In genomic region chr4:89108068-89108467, GRCh38 we compare ENCODE assay signal across 17 cellular contexts. TPM values are rescaled to one million over a fixed set of nuclear protein-coding genes. Genes with fewer than 3 reads are reported as not detected.
DNase-seq lines count a peak whose midpoint lies in the region; ATAC-seq, FAIRE-seq and TF ChIP-seq lines count a peak whose summit lies in the region.
"Had no signal": no experiment of that assay in that cellular context is flagged by ENCODE, and none has a peak within 500 bp of the region (broad histone marks: within the 10 kb centered on the region; RNA-seq: fewer than 3 reads in every experiment).

No MANE protein-coding gene starts in this region.

- 96% methylated on average over 3 of the region's 3 CpGs for WGBS in GM12878 (ENCODE audit: insufficient coverage, insufficient replicate concordance, low lambda C conversion rate, missing lambda C conversion rate)

- SMC1A ChIA-PET in GM12878 (lab: Charles Lee; ENCODE audit: uncharacterized antibody, unreplicated experiment), result interaction anchor here (0.7 to 0.9 kb wide), 2 partner anchors 37 to 53 kb away, joined by 3 to 4 read pairs; no protein-coding TSS in a partner anchor

- H3K4me3 Mint-ChIP-seq in natural killer cell treated with Interleukin-12 subunit alpha and Interleukin-12 subunit beta and Interleukin-15 and Interleukin-18, amount 100 ng/mL, for 72 hours, result peak overlapping the region; percentile 5
- H3K4me3 Mint-ChIP-seq in stimulated activated memory B cell treated with anti-CD40 and anti-IgM and Interleukin-4, amounts not matched to agents 10 μg/mL and 1 μg/mL and 100 μg/mL, for 72 hours, result no peak overlapping the region
- H3K4me3 Mint-ChIP-seq: B cell had no signal

- ATAC-seq in GM12878, result no peak
- ATAC-seq in natural killer cell treated with Interleukin-12 subunit alpha and Interleukin-12 subunit beta and Interleukin-15 and Interleukin-18, amount 100 ng/mL, for 72 hours, result no peak
- no peak for ATAC-seq in HG03280 (IDR thresholded peaks at IDR 0.05; ENCODE audit: unreplicated experiment)
- no peak for ATAC-seq in stimulated activated memory B cell treated with anti-CD40 and anti-IgM and Interleukin-4, amounts not matched to agents 10 μg/mL and 1 μg/mL and 100 μg/mL, for 72 hours

- no TSS peak for BruUV-seq in GM12878 (replicated peaks; lab: Mats Ljungman, UMichigan)

- no peak for TF ChIP-seq POLR2A in GM12878 (IDR thresholded peaks at IDR 0.05; ENCODE audit: low read depth, low read length)

- no peaks in the 10 kb centered on the region for H3K9me3 Mint-ChIP-seq in natural killer cell treated with Interleukin-12 subunit alpha and Interleukin-12 subunit beta and Interleukin-15 and Interleukin-18, amount 100 ng/mL, for 72 hours
- H3K9me3 Mint-ChIP-seq in stimulated activated memory B cell treated with anti-CD40 and anti-IgM and Interleukin-4, amounts not matched to agents 10 μg/mL and 1 μg/mL and 100 μg/mL, for 72 hours, result peaks cover 7% of the 10 kb centered on the region

- TF ChIP-seq RAD21 in GM12878 (IDR thresholded peaks at IDR 0.05; ENCODE audit: insufficient read depth, low read depth, low read length), result no peak

- no peak overlapping the region for H3K4me2 ChIP-seq in GM12878 (ENCODE audit: control insufficient read depth, insufficient read depth)

- H3K27me3 Mint-ChIP-seq in natural killer cell treated with Interleukin-12 subunit alpha and Interleukin-12 subunit beta and Interleukin-15 and Interleukin-18, amount 100 ng/mL, for 72 hours, result peaks cover 23 to 24% of the 10 kb centered on the region in 2 donors
- peaks cover 9% of the 10 kb centered on the region for H3K27me3 Mint-ChIP-seq in stimulated activated memory B cell treated with anti-CD40 and anti-IgM and Interleukin-4, amounts not matched to agents 10 μg/mL and 1 μg/mL and 100 μg/mL, for 72 hours

- intact Hi-C loops in GM12878 (cut with micrococcal nuclease; ENCODE audit: unreplicated experiment), result no loop called here

- H3K4me1 Mint-ChIP-seq in natural killer cell treated with Interleukin-12 subunit alpha and Interleukin-12 subunit beta and Interleukin-15 and Interleukin-18, amount 100 ng/mL, for 72 hours (ENCODE audit: low read depth in 2 of 2), result peaks cover 22 to 27% of the 10 kb centered on the region in 2 donors
- H3K4me1 Mint-ChIP-seq in stimulated activated memory B cell treated with anti-CD40 and anti-IgM and Interleukin-4, amounts not matched to agents 10 μg/mL and 1 μg/mL and 100 μg/mL, for 72 hours, result peaks cover 34% of the 10 kb centered on the region

- peaks cover 9% of the 10 kb centered on the region for H3K36me3 Mint-ChIP-seq in natural killer cell treated with Interleukin-12 subunit alpha and Interleukin-12 subunit beta and Interleukin-15 and Interleukin-18, amount 100 ng/mL, for 72 hours
- H3K36me3 Mint-ChIP-seq in stimulated activated memory B cell treated with anti-CD40 and anti-IgM and Interleukin-4, amounts not matched to agents 10 μg/mL and 1 μg/mL and 100 μg/mL, for 72 hours, result peaks cover 12% of the 10 kb centered on the region

- in situ Hi-C loops in GM12878 (cut with MboI), result no loop called here

- H3K9ac ChIP-seq in GM12878 (ENCODE audit: control insufficient read depth, insufficient read depth, low read length), result no peak overlapping the region
- H3K9ac ChIP-seq: GM23248 had no signal

- DNase-seq in NCI-H82 (lab: John Stamatoyannopoulos, UW), result peak; percentile 3
- no peak for DNase-seq in NCI-H82 treated with DMSO at 0.1 percent for 48 hours (lab: John Stamatoyannopoulos, UW; ENCODE audit: unreplicated experiment)
- peak; percentile 14 for DNase-seq in GM12865 (ENCODE audit: low read depth)
- no peak for DNase-seq in GM12878 (ENCODE audit: low read depth, low spot score)
- no peak for DNase-seq in natural killer cell treated with Interleukin-12 subunit alpha and Interleukin-12 subunit beta and Interleukin-15 and Interleukin-18, amount 100 ng/mL, for 72 hours (ENCODE audit: low spot score)
- DNase-seq in KG1 (lab: John Stamatoyannopoulos, UW), result no peak
- DNase-seq: CD4-positive, alpha-beta memory T cell; GM23248; KBM-7; NCI-H1105; NCI-H187; NCI-H524 treated with DMSO at 0.1 percent for 48 hours had no signal

- no peak for FAIRE-seq in GM12878 (lab: Jason Lieb, UNC)
- FAIRE-seq: GM19239 had no signal

- H3K36me3 ChIP-seq in GM12878 (ENCODE audit: control insufficient read depth in 2 of 2, insufficient read depth in 2 of 2, low read length in 1 of 2), result no peaks in the 10 kb centered on the region

- H3K27me3 ChIP-seq in GM12878 (replicated peaks in 1 of 2; ENCODE audit: control insufficient read depth in 2 of 2, insufficient read depth in 2 of 2, low read length in 1 of 2), result no peaks in the 10 kb centered on the region

- RAD21 ChIA-PET in GM12878 (lab: Charles Lee; ENCODE audit: unreplicated experiment), result no interaction called here

- TF ChIP-seq CTCF in GM12865 (IDR thresholded peaks at IDR 0.05; ENCODE audit: insufficient read depth, low read depth, low read length, missing control alignments), result no peak
- TF ChIP-seq CTCF in GM12878 (IDR thresholded peaks at IDR 0.05 in 2 of 3, conservative IDR thresholded peaks at IDR 0.05 in 1 of 3; ENCODE audit: control insufficient read depth in 2 of 3, extremely low read depth in 1 of 3, insufficient read depth in 1 of 3, low read depth in 3 of 3, low read length in 3 of 3), result no peak

- peaks cover 4% of the 10 kb centered on the region; the same call in 2 of the 3 replicates for H3K9me3 ChIP-seq in GM12878 (replicated peaks; ENCODE audit: control insufficient read depth, insufficient read depth, low read length)

- POLR2A ChIA-PET in GM12878 (lab: Charles Lee), result no interaction called here

- H4K20me1 ChIP-seq in GM12878 (ENCODE audit: control insufficient read depth, insufficient read depth), result no peaks in the 10 kb centered on the region

- no peak for TF ChIP-seq EP300 in GM12878 (IDR thresholded peaks at IDR 0.05; ENCODE audit: borderline replicate concordance in 1 of 2, control insufficient read depth in 1 of 2, low read depth in 2 of 2, low read length in 2 of 2)

- H3K79me2 ChIP-seq in GM12878 (ENCODE audit: control insufficient read depth, insufficient read depth, low read length), result no peaks in the 10 kb centered on the region; the same call in 1 of the 2 replicates

- CTCF ChIA-PET in GM12878 (lab: Yijun Ruan, JAX), result interaction anchor here (0.7 to 1.2 kb wide), 3 partner anchors 53 to 292 kb away, joined by 3 read pairs; no protein-coding TSS in a partner anchor

- H3K27ac ChIP-seq in GM12878 (ENCODE audit: control insufficient read depth, insufficient read depth), result no peak overlapping the region
- H3K27ac ChIP-seq: GM23248, HL-60 had no signal

- H2AFZ ChIP-seq in GM12878 (ENCODE audit: control insufficient read depth, low read depth, low read length), result no peak overlapping the region
- H2AFZ ChIP-seq: GM23248 had no signal

- H3K27ac Mint-ChIP-seq in natural killer cell treated with Interleukin-12 subunit alpha and Interleukin-12 subunit beta and Interleukin-15 and Interleukin-18, amount 100 ng/mL, for 72 hours, result no peak overlapping the region
- H3K27ac Mint-ChIP-seq in stimulated activated memory B cell treated with anti-CD40 and anti-IgM and Interleukin-4, amounts not matched to agents 10 μg/mL and 1 μg/mL and 100 μg/mL, for 72 hours, result no peak overlapping the region
- H3K27ac Mint-ChIP-seq: B cell; CD4-positive, alpha-beta memory T cell had no signal

- no peak overlapping the region for H3K4me3 ChIP-seq in GM12865 (ENCODE audit: low read depth, low read length)
- H3K4me3 ChIP-seq in GM12878, result no peak overlapping the region
- H3K4me3 ChIP-seq: GM23248 had no signal

- H3K4me1 ChIP-seq in GM12878 (ENCODE audit: control insufficient read depth, insufficient read depth, low read length), result 0 out of 2 replicates have a peak, but pooled peaks cover 3% of the 10 kb centered on the region

RNA-seq across cellular contexts. Expression of gene TIGD2, which starts 3.3 kb away (rescaled TPM):
- 17.5 and 18.1 TPM in 2 replicates for total RNA-seq in GM12878 (2013; cell fraction: nucleolus; rRNA removed)
- total RNA-seq in GM12878 (2014; rRNA removed) (6.6 and 8.1 TPM in 2 replicates), GM12878 (2014; rRNA removed; fragmentation: Illumina TruSeq; extraction: Trizol) (8.4 and 9.0 TPM in 2 replicates), GM12878 (2021) (5.5 and 6.0 TPM in 2 replicates)
- 2.6 TPM for polyA plus RNA-seq in GM12878 (2011; ENCODE audit: low read depth)
- polyA plus RNA-seq in GM12878 (2011; rRNA removed) (3.6 and 4.6 TPM in 2 replicates), GM12878 (2014; fragmentation: Illumina TruSeq; extraction: Trizol) (7.9 and 8.7 TPM in 2 replicates), GM12878 (2014; fragmentation: Nextera tagmentation; extraction: Ambion mirVana) (1 to 10 TPM; 2.4 to 3.6 TPM), GM12878 (2014; rRNA removed) (3.9 and 4.1 TPM in 2 replicates), GM12878 (2016; fragmentation: Nextera tagmentation; extraction: Ambion mirVana) (1 to 10 TPM; 4.5 to 5.8 TPM)
- polyA plus RNA-seq in GM12878 (2011; cell fraction: cytosol; rRNA removed), result 1.3 and 2.1 TPM in 2 replicates
- polyA plus RNA-seq in GM12878 (2011; cell fraction: nucleus; rRNA removed), result 6.0 and 6.2 TPM in 2 replicates
- 3.2 and 3.3 TPM in 2 replicates for polyA plus RNA-seq in GM12878 (2012)
- polyA minus RNA-seq in GM12878 (2011; rRNA and poly(A)+ RNA removed), result 2.3 and 4.5 TPM in 2 replicates
- 1.5 and 2.1 TPM in 2 replicates for polyA minus RNA-seq in GM12878 (2011; cell fraction: cytosol; rRNA and poly(A)+ RNA removed)
- polyA minus RNA-seq in GM12878 (2011; cell fraction: nucleus; rRNA and poly(A)+ RNA removed), result 6.4 and 9.3 TPM in 2 replicates
- total RNA-seq in natural killer cell treated with Interleukin-12 subunit alpha and Interleukin-12 subunit beta and Interleukin-15 and Interleukin-18, amount 100 ng/mL, for 72 hours, result 1 to 10 TPM; 4.9 to 5.7 TPM

RNA-seq across cellular contexts. Expression of gene FAM13A, which starts 51.1 kb away (rescaled TPM):
- 84.2 and 89.6 TPM in 2 replicates for total RNA-seq in GM12878 (2013; cell fraction: nucleolus; rRNA removed)
- total RNA-seq in GM12878 (2014; rRNA removed) (0.22 and 0.28 TPM in 2 replicates), GM12878 (2014; rRNA removed; fragmentation: Illumina TruSeq; extraction: Trizol) (0.27 and 0.32 TPM in 2 replicates), GM12878 (2021) (0.15 and 0.45 TPM in 2 replicates)
- 1.0 TPM for polyA plus RNA-seq in GM12878 (2011; ENCODE audit: low read depth)
- polyA plus RNA-seq in GM12878 (2011; rRNA removed) (1.8 and 2.8 TPM in 2 replicates), GM12878 (2014; fragmentation: Illumina TruSeq; extraction: Trizol) (0.31 and 0.48 TPM in 2 replicates), GM12878 (2014; fragmentation: Nextera tagmentation; extraction: Ambion mirVana) (under 1 TPM; 0.09 to 0.27 TPM), GM12878 (2014; rRNA removed) (0.05 and 0.08 TPM in 2 replicates), GM12878 (2016; fragmentation: Nextera tagmentation; extraction: Ambion mirVana) (under 1 TPM in 1 of 2 experiments, not detected in 1; 0.19 TPM)
- 0.69 and 1.3 TPM in 2 replicates for polyA plus RNA-seq in GM12878 (2011; cell fraction: cytosol; rRNA removed)
- polyA plus RNA-seq in GM12878 (2011; cell fraction: nucleus; rRNA removed), result 2.2 and 4.9 TPM in 2 replicates
- polyA plus RNA-seq in GM12878 (2012), result 1.5 and 1.6 TPM in 2 replicates
- polyA minus RNA-seq in GM12878 (2011; rRNA and poly(A)+ RNA removed), result 2.6 and 4.4 TPM in 2 replicates
- 1.2 and 2.0 TPM in 2 replicates for polyA minus RNA-seq in GM12878 (2011; cell fraction: cytosol; rRNA and poly(A)+ RNA removed)
- polyA minus RNA-seq in GM12878 (2011; cell fraction: nucleus; rRNA and poly(A)+ RNA removed), result 4.5 and 6.8 TPM in 2 replicates
- 1 to 10 TPM in 1 of 2 donors, under 1 TPM in 1; 0.73 to 2.1 TPM for total RNA-seq in natural killer cell treated with Interleukin-12 subunit alpha and Interleukin-12 subunit beta and Interleukin-15 and Interleukin-18, amount 100 ng/mL, for 72 hours

Comparison
In these comparisons a context has a peak if more than half of its experiments do, and no peak if none do; other contexts are left out.
1. DNase-seq: peak in NCI-H82 (single experiment) and GM12865 (single experiment); none in NCI-H82 treated with DMSO at 0.1 percent for 48 hours (single experiment), GM12878 (single experiment), natural killer cell treated with Interleukin-12 subunit alpha and Interleukin-12 subunit beta and Interleukin-15 and Interleukin-18, amount 100 ng/mL, for 72 hours (single experiment) and KG1 (single experiment).